Comparison of ENCODE assay signal across 8 cellular contexts in genomic region chr10:98134117-98134430, GRCh38. TPM values are rescaled to one million over a fixed set of nuclear protein-coding genes. Genes with fewer than 3 reads are reported as not detected.
A peak's percentile ranks its signal among the peaks of the same experiment; 100 is the strongest.
DNase-seq lines count a peak whose midpoint lies in the region; ATAC-seq and TF ChIP-seq lines count a peak whose summit lies in the region.

No MANE protein-coding gene starts in this region.

- H3K9me3 ChIP-seq in SK-N-SH (no peaks in the 10 kb centered on the region), iPS-18c (ENCODE audit: control insufficient read depth, insufficient read depth, low read length) (no peaks in the 10 kb centered on the region), subcutaneous abdominal adipose tissue (ENCODE audit: control insufficient read depth in 5 of 5, low read length in 5 of 5) (peaks cover 0 to 3% (median 0%) of the 10 kb centered on the region in 5 donors)

- H3K27me3 Mint-ChIP-seq in activated CD8-positive, alpha-beta T cell treated with anti-CD3 and anti-CD28 coated beads, Interleukin-2, amount 10 ng/mL, durations not matched to agents 7 days and 5 days (ENCODE audit: low read depth): no peaks in the 10 kb centered on the region

- H3K4me3 ChIP-seq in SK-N-SH (ENCODE audit: low read depth in 2 of 2, low read length in 1 of 2) (peak overlapping the region; percentile 84 to 86), iPS-18c (ENCODE audit: insufficient read depth, low read depth, low read length) (peak overlapping the region; percentile 92; the same call in 1 of the 2 replicates), subcutaneous abdominal adipose tissue (ENCODE audit: low read depth in 1 of 5, low read length in 5 of 5) (peak overlapping the region; percentile 86 to 97 (median 92))

- H4K20me1 ChIP-seq in SK-N-SH (ENCODE audit: insufficient read depth): peaks cover 16% of the 10 kb centered on the region

- H3K36me3 ChIP-seq in SK-N-SH (replicated peaks in 1 of 2; ENCODE audit: control insufficient read depth in 1 of 2, insufficient read depth in 2 of 2, low read length in 1 of 2) (no peaks in the 10 kb centered on the region), subcutaneous abdominal adipose tissue (ENCODE audit: control insufficient read depth in 5 of 5, insufficient read depth in 5 of 5, low read length in 5 of 5) (no peaks in the 10 kb centered on the region)

- no peak overlapping the region; a peak in 1 of 4 replicates for H3K27ac ChIP-seq in SK-N-SH (ENCODE audit: low read depth in 2 of 2, low read length in 1 of 2)
- H3K27ac ChIP-seq in subcutaneous abdominal adipose tissue (ENCODE audit: low read depth, low read length): peak overlapping the region; percentile 98

- H3K9me3 Mint-ChIP-seq in activated CD8-positive, alpha-beta T cell treated with anti-CD3 and anti-CD28 coated beads, Interleukin-2, amount 10 ng/mL, durations not matched to agents 7 days and 5 days (ENCODE audit: insufficient read depth): peaks cover 4% of the 10 kb centered on the region

- TF ChIP-seq CTCF in SK-N-SH (IDR thresholded peaks at IDR 0.05): no peak

- POLR2A ChIA-PET in SK-N-SH (lab: Yijun Ruan, JAX): interaction anchor here (0.6 to 1.1 kb wide), 6 partner anchors 9 to 254 kb away, joined by 3 to 6 read pairs (median 4); no protein-coding TSS in a partner anchor
- POLR2A ChIA-PET in activated CD8-positive, alpha-beta T cell treated with anti-CD3 and anti-CD28 coated beads, Interleukin-2, amount 10 ng/mL, durations not matched to agents 7 days and 5 days (lab: Charles Lee): interaction anchor here (0.7 to 1.4 kb wide), 7 partner anchors 11 to 1598 kb away, joined by 3 to 6 read pairs (median 3); partner anchors contain the start of gene CUTC

- no peaks in the 10 kb centered on the region for H3K9me2 ChIP-seq in SK-N-SH

- TF ChIP-seq RAD21 in SK-N-SH (IDR thresholded peaks at IDR 0.05; ENCODE audit: low read length): no peak

- WGBS in SK-N-SH (ENCODE audit: low lambda C conversion rate): 62% methylated on average over 5 of the region's 5 CpGs

- 0 out of 2 replicates have a peak overlapping the region, but pooled peaks have one; percentile 88 for H3K9ac ChIP-seq in SK-N-SH
- H3K9ac ChIP-seq in subcutaneous abdominal adipose tissue (ENCODE audit: low read length in 5 of 5): peak overlapping the region in 4 of 5 donors; percentile 85 to 100 (median 94)

- peak overlapping the region; percentile 90 for H3K4me3 Mint-ChIP-seq in activated CD8-positive, alpha-beta T cell treated with anti-CD3 and anti-CD28 coated beads, Interleukin-2, amount 10 ng/mL, durations not matched to agents 7 days and 5 days

- H3K4me1 Mint-ChIP-seq in activated CD8-positive, alpha-beta T cell treated with anti-CD3 and anti-CD28 coated beads, Interleukin-2, amount 10 ng/mL, durations not matched to agents 7 days and 5 days (ENCODE audit: low read depth): peaks cover 48% of the 10 kb centered on the region

- no peaks in the 10 kb centered on the region; the same call in 1 of the 2 replicates for H3K27me3 ChIP-seq in SK-N-SH (ENCODE audit: insufficient read depth)
- no peaks in the 10 kb centered on the region for H3K27me3 ChIP-seq in subcutaneous abdominal adipose tissue (ENCODE audit: control insufficient read depth in 5 of 5, insufficient read depth in 4 of 5, low read length in 5 of 5)

- H3K36me3 Mint-ChIP-seq in activated CD8-positive, alpha-beta T cell treated with anti-CD3 and anti-CD28 coated beads, Interleukin-2, amount 10 ng/mL, durations not matched to agents 7 days and 5 days (ENCODE audit: low read depth): peaks cover 25% of the 10 kb centered on the region

- peaks cover 45% of the 10 kb centered on the region for H3K79me2 ChIP-seq in SK-N-SH (ENCODE audit: insufficient read depth)

- TF ChIP-seq EP300 in SK-N-SH (IDR thresholded peaks at IDR 0.05; ENCODE audit: borderline replicate concordance in 1 of 2, low read depth in 1 of 2, low read length in 1 of 2): no peak

- H2AFZ ChIP-seq in SK-N-SH (ENCODE audit: low read depth): peak overlapping the region; percentile 94; the same call in 1 of the 2 replicates

- H3K27ac Mint-ChIP-seq in activated CD8-positive, alpha-beta T cell treated with anti-CD3 and anti-CD28 coated beads, Interleukin-2, amount 10 ng/mL, durations not matched to agents 7 days and 5 days: peak overlapping the region; percentile 97

- no peak for DNase-seq in SK-N-SH
- DNase-seq in activated CD8-positive, alpha-beta T cell treated with anti-CD3 and anti-CD28 coated beads, Interleukin-2, amount 10 ng/mL, durations not matched to agents 7 days and 5 days: no peak
- DNase-seq in CD1c-positive myeloid dendritic cell (ENCODE audit: extremely low spot score): no peak
- no peak for DNase-seq in DMS153 treated with DMSO at 0.1 percent for 48 hours (lab: John Stamatoyannopoulos, UW; ENCODE audit: unreplicated experiment)

- ATAC-seq in SK-N-SH treated with all-trans-retinoic acid at 6 μM for 48 hours: no peak
- no peak for ATAC-seq in activated CD8-positive, alpha-beta T cell treated with anti-CD3 and anti-CD28 coated beads, Interleukin-2, amount 10 ng/mL, durations not matched to agents 7 days and 5 days
- ATAC-seq in HG02678 (IDR thresholded peaks at IDR 0.05; ENCODE audit: unreplicated experiment): no peak

- H3K4me2 ChIP-seq in SK-N-SH: peak overlapping the region; percentile 85; the same call in 1 of the 2 replicates

- CTCF ChIA-PET in SK-N-SH (lab: Yijun Ruan, JAX): interaction anchor here (0.9 to 2.4 kb wide), 5 partner anchors 35 to 219 kb away, joined by 3 to 14 read pairs (median 4); no protein-coding TSS in a partner anchor
- CTCF ChIA-PET in activated CD8-positive, alpha-beta T cell treated with anti-CD3 and anti-CD28 coated beads, Interleukin-2, amount 10 ng/mL, durations not matched to agents 7 days and 5 days (lab: Charles Lee): interaction anchor here (0.9 to 1.1 kb wide), 4 partner anchors 33 to 265 kb away, joined by 3 to 5 read pairs (median 4); no protein-coding TSS in a partner anchor

- H3F3A ChIP-seq in SK-N-SH (replicated peaks; ENCODE audit: insufficient read depth): no peaks in the 10 kb centered on the region

- H3K4me1 ChIP-seq in SK-N-SH (ENCODE audit: control insufficient read depth in 1 of 2, insufficient read depth in 2 of 2, low read depth in 1 of 2, low read length in 1 of 2): no peaks in the 10 kb centered on the region; a peak in 2 of 4 replicates
- peaks cover 0 to 20% (median 20%) of the 10 kb centered on the region in 5 donors for H3K4me1 ChIP-seq in subcutaneous abdominal adipose tissue (ENCODE audit: control insufficient read depth in 5 of 5, insufficient read depth in 5 of 5, low read length in 5 of 5)

TF ChIP-seq in SK-N-SH, 30 proteins besides CTCF, POLR2A, EP300 and RAD21 (continues in another document):
- TF ChIP-seq IRF3 (IDR thresholded peaks at IDR 0.05; ENCODE audit: low read depth, low read length) (no peak), TEAD4 (IDR thresholded peaks at IDR 0.05; ENCODE audit: borderline replicate concordance, insufficient read depth) (no peak), RCOR1 (IDR thresholded peaks at IDR 0.05; ENCODE audit: low read length) (no peak), USF2 (IDR thresholded peaks at IDR 0.05; ENCODE audit: borderline replicate concordance, low read depth, low read length) (no peak), FOXJ3 (CRISPR knock-in tag; IDR thresholded peaks at IDR 0.05) (no peak), MEF2A (IDR thresholded peaks at IDR 0.05; ENCODE audit: borderline replicate concordance, low read depth) (no peak)

TF ChIP-seq in SK-N-SH treated with all-trans-retinoic acid at 6 μM for 48 hours, 23 proteins besides CTCF, POLR2A, EP300 and RAD21 (continues in another document):
- TF ChIP-seq ARNTL (CRISPR knock-in tag; IDR thresholded peaks at IDR 0.05; ENCODE audit: borderline replicate concordance, low read depth): no peak
- TF ChIP-seq ISL1 (CRISPR knock-in tag; IDR thresholded peaks at IDR 0.05): no peak
- TF ChIP-seq RARB (CRISPR knock-in tag; IDR thresholded peaks at IDR 0.05): no peak
- TF ChIP-seq GLIS3 (CRISPR knock-in tag; IDR thresholded peaks at IDR 0.05): no peak
- no peak for TF ChIP-seq CSDC2 (CRISPR knock-in tag; IDR thresholded peaks at IDR 0.05)
- TF ChIP-seq BACH2 (CRISPR knock-in tag; IDR thresholded peaks at IDR 0.05; ENCODE audit: borderline replicate concordance): no peak
- no peak for TF ChIP-seq TOX (CRISPR knock-in tag; IDR thresholded peaks at IDR 0.05; ENCODE audit: borderline replicate concordance)
- no peak for TF ChIP-seq ESRRG (CRISPR knock-in tag; IDR thresholded peaks at IDR 0.05)
- TF ChIP-seq CSRNP3 (CRISPR knock-in tag; IDR thresholded peaks at IDR 0.05): no peak
- no peak for TF ChIP-seq ZC3H10 (CRISPR knock-in tag; IDR thresholded peaks at IDR 0.05)
- no peak for TF ChIP-seq PATZ1 (CRISPR knock-in tag; IDR thresholded peaks at IDR 0.05; ENCODE audit: borderline replicate concordance)

RNA-seq across cellular contexts. Expression of gene R3HCC1L, which starts 0.4 kb away (rescaled TPM):
- polyA plus RNA-seq in SK-N-SH (2012; rRNA removed): 6.0 and 7.4 TPM in 2 replicates
- polyA plus RNA-seq in SK-N-SH (2012; cell fraction: cytosol; rRNA removed): 7.1 and 7.7 TPM in 2 replicates
- 8.5 and 14.1 TPM in 2 replicates for polyA plus RNA-seq in SK-N-SH (2012; cell fraction: nucleus; rRNA removed)
- 10 to 100 TPM; 18.2 to 20.3 TPM for total RNA-seq in activated CD8-positive, alpha-beta T cell treated with anti-CD3 and anti-CD28 coated beads, Interleukin-2, amount 10 ng/mL, durations not matched to agents 7 days and 5 days
